ENCODE assay signal across 19 cellular contexts in genomic region chr5:102975457-102976182, GRCh38.
DNase-seq lines count a peak whose midpoint lies in the region; ATAC-seq, FAIRE-seq and TF ChIP-seq lines count a peak whose summit lies in the region.
"Had no signal": no experiment of that assay in that cellular context is flagged by ENCODE, and none has a peak within 500 bp of the region (broad histone marks: within the 10 kb centered on the region; RNA-seq: fewer than 3 reads in every experiment).

No MANE protein-coding gene starts in this region.

- H3K27me3 ChIP-seq in small intestine (ENCODE audit: control insufficient read depth in 2 of 2, insufficient read depth in 2 of 2, low read length in 2 of 2), result no peaks in the 10 kb centered on the region
- H3K27me3 ChIP-seq: BE2C, hepatocyte, neutrophil, uterus had no signal

- TF ChIP-seq CTCF in AG04449 (IDR thresholded peaks at IDR 0.05; ENCODE audit: insufficient read depth, low read length, missing control alignments) (no peak), HFFc6 (IDR thresholded peaks at IDR 0.05) (no peak), cardiac fibroblast (IDR thresholded peaks at IDR 0.05; ENCODE audit: low read depth, low read length) (no peak)

- peak overlapping the region; percentile 73 for H3K27ac Mint-ChIP-seq in HFFc6
- H3K27ac Mint-ChIP-seq: activated CD8-positive, alpha-beta memory T cell treated with anti-CD3 and anti-CD28 coated beads, Interleukin-2, amount 10 ng/mL, durations not matched to agents 7 days and 5 days; activated naive CD8-positive, alpha-beta T cell treated with anti-CD3 and anti-CD28 coated beads, Interleukin-2, amount 10 ng/mL, durations not matched to agents 7 days and 5 days; IgD-negative memory B cell had no signal

- DNase-seq in AG04449 (ENCODE audit: low read depth, low spot score) (peak; percentile 47), HFFc6 (peak; percentile 53), cardiac fibroblast (ENCODE audit: low read depth in 2 of 2) (peak; percentile 82 to 87), lung microvascular endothelial cell (ENCODE audit: low read depth in 2 of 2) (peak; percentile 72 to 82), mesenteric fat pad (ENCODE audit: low spot score) (no peak), middle frontal gyrus (ENCODE audit: extremely low spot score, low spot score) (no peak), small intestine (no peak)
- no peak for DNase-seq in activated T-cell treated with anti-CD3 and anti-CD28 coated beads, Interleukin-2, amount 50 U/mL, for 4 hours
- DNase-seq: activated CD8-positive, alpha-beta memory T cell treated with anti-CD3 and anti-CD28 coated beads, Interleukin-2, amount 10 ng/mL, durations not matched to agents 7 days and 5 days; activated naive CD8-positive, alpha-beta T cell treated with anti-CD3 and anti-CD28 coated beads, Interleukin-2, amount 10 ng/mL, durations not matched to agents 7 days and 5 days; BE2C; DMS79 treated with DMSO at 0.1 percent for 48 hours; left ventricle myocardium superior; NCI-H187; stimulated activated CD8-positive, alpha-beta memory T cell treated with anti-CD3 and anti-CD28 coated beads, Interleukin-4, amount 100 ng/mL, for 48 hours; uterus had no signal

- H3K36me3 Mint-ChIP-seq in HFFc6 (ENCODE audit: low read depth), result peaks cover 5% of the 10 kb centered on the region; the same call in 1 of the 2 replicates
- H3K36me3 Mint-ChIP-seq in activated T-cell treated with anti-CD3 and anti-CD28 coated beads, Interleukin-2, amount 50 U/mL, for 4 hours (ENCODE audit: insufficient read depth), result peaks cover 14% of the 10 kb centered on the region
- H3K36me3 Mint-ChIP-seq: activated CD8-positive, alpha-beta memory T cell treated with anti-CD3 and anti-CD28 coated beads, Interleukin-2, amount 10 ng/mL, durations not matched to agents 7 days and 5 days; activated naive CD8-positive, alpha-beta T cell treated with anti-CD3 and anti-CD28 coated beads, Interleukin-2, amount 10 ng/mL, durations not matched to agents 7 days and 5 days had no signal

- no peak for ATAC-seq in activated T-cell treated with anti-CD3 and anti-CD28 coated beads, Interleukin-2, amount 50 U/mL, for 4 hours
- ATAC-seq: activated CD8-positive, alpha-beta memory T cell treated with anti-CD3 and anti-CD28 coated beads, Interleukin-2, amount 10 ng/mL, durations not matched to agents 7 days and 5 days; left ventricle myocardium superior had no signal

- H3K4me3 Mint-ChIP-seq in HFFc6, result no peak overlapping the region
- H3K4me3 Mint-ChIP-seq in activated T-cell treated with anti-CD3 and anti-CD28 coated beads, Interleukin-2, amount 50 U/mL, for 4 hours, result no peak overlapping the region
- H3K4me3 Mint-ChIP-seq: activated CD8-positive, alpha-beta memory T cell treated with anti-CD3 and anti-CD28 coated beads, Interleukin-2, amount 10 ng/mL, durations not matched to agents 7 days and 5 days; activated naive CD8-positive, alpha-beta T cell treated with anti-CD3 and anti-CD28 coated beads, Interleukin-2, amount 10 ng/mL, durations not matched to agents 7 days and 5 days; IgD-negative memory B cell had no signal

- CTCF ChIA-PET in AG04449 (lab: Yijun Ruan, JAX), result interaction anchor here (0.9 kb wide), 1 partner anchor 26 kb away, joined by 3 read pairs; no protein-coding TSS in a partner anchor

- H3K4me1 ChIP-seq in small intestine (ENCODE audit: control insufficient read depth in 2 of 2, insufficient read depth in 1 of 2, low read depth in 1 of 2, low read length in 1 of 2), result no peaks in the 10 kb centered on the region
- H3K4me1 ChIP-seq: BE2C, uterus had no signal

- peaks cover 45% of the 10 kb centered on the region for H3K4me1 Mint-ChIP-seq in HFFc6 (ENCODE audit: low read depth)
- H3K4me1 Mint-ChIP-seq in activated T-cell treated with anti-CD3 and anti-CD28 coated beads, Interleukin-2, amount 50 U/mL, for 4 hours (ENCODE audit: low read depth), result no peaks in the 10 kb centered on the region
- H3K4me1 Mint-ChIP-seq: activated CD8-positive, alpha-beta memory T cell treated with anti-CD3 and anti-CD28 coated beads, Interleukin-2, amount 10 ng/mL, durations not matched to agents 7 days and 5 days; activated naive CD8-positive, alpha-beta T cell treated with anti-CD3 and anti-CD28 coated beads, Interleukin-2, amount 10 ng/mL, durations not matched to agents 7 days and 5 days; IgD-negative memory B cell had no signal

- H3K9me3 ChIP-seq in small intestine (ENCODE audit: control insufficient read depth, low read depth), result no peaks in the 10 kb centered on the region
- H3K9me3 ChIP-seq: BE2C, neutrophil, uterus had no signal

- WGBS in small intestine, 3 donors, result 78 to 88% (median 85%) methylated on average over 3 of the region's 3 CpGs

- POLR2A ChIA-PET in AG04449 (lab: Yijun Ruan, JAX), result no interaction called here

- FAIRE-seq in small intestine (lab: Jason Lieb, UNC), result no peak

- no peaks in the 10 kb centered on the region for H3K9me3 Mint-ChIP-seq in HFFc6
- no peaks in the 10 kb centered on the region for H3K9me3 Mint-ChIP-seq in activated T-cell treated with anti-CD3 and anti-CD28 coated beads, Interleukin-2, amount 50 U/mL, for 4 hours
- H3K9me3 Mint-ChIP-seq: activated naive CD8-positive, alpha-beta T cell treated with anti-CD3 and anti-CD28 coated beads, Interleukin-2, amount 10 ng/mL, durations not matched to agents 7 days and 5 days; IgD-negative memory B cell had no signal

- no peak overlapping the region for H3K4me3 ChIP-seq in AG04449 (ENCODE audit: low read depth, low read length)
- no peak overlapping the region for H3K4me3 ChIP-seq in cardiac fibroblast (replicated peaks in 1 of 2; ENCODE audit: low read depth in 2 of 2, low read length in 2 of 2)
- no peak overlapping the region for H3K4me3 ChIP-seq in small intestine (ENCODE audit: low read depth in 1 of 2, low read length in 2 of 2)
- H3K4me3 ChIP-seq: hepatocyte, uterus had no signal

- H3K27ac ChIP-seq in small intestine (ENCODE audit: low read depth in 1 of 2, low read length in 1 of 2), result no peak overlapping the region
- H3K27ac ChIP-seq: hepatocyte, neutrophil, uterus had no signal

- H3K27me3 Mint-ChIP-seq in HFFc6 (ENCODE audit: insufficient read depth), result no peaks in the 10 kb centered on the region
- no peaks in the 10 kb centered on the region for H3K27me3 Mint-ChIP-seq in activated T-cell treated with anti-CD3 and anti-CD28 coated beads, Interleukin-2, amount 50 U/mL, for 4 hours (ENCODE audit: low read depth)
- H3K27me3 Mint-ChIP-seq: activated CD8-positive, alpha-beta memory T cell treated with anti-CD3 and anti-CD28 coated beads, Interleukin-2, amount 10 ng/mL, durations not matched to agents 7 days and 5 days; activated naive CD8-positive, alpha-beta T cell treated with anti-CD3 and anti-CD28 coated beads, Interleukin-2, amount 10 ng/mL, durations not matched to agents 7 days and 5 days; IgD-negative memory B cell had no signal

- peaks cover 0 to 2% of the 10 kb centered on the region in 2 donors for H3K36me3 ChIP-seq in small intestine (ENCODE audit: control insufficient read depth in 2 of 2, insufficient read depth in 2 of 2, low read length in 2 of 2)
- H3K36me3 ChIP-seq: BE2C, neutrophil, uterus had no signal

Comparison
In these comparisons a context has a peak if more than half of its experiments do, and no peak if none do; other contexts are left out.
1. DNase-seq: peak in AG04449 (single experiment), HFFc6 (single experiment), cardiac fibroblast (2 of 2) and lung microvascular endothelial cell (2 of 2); none in mesenteric fat pad (single experiment), middle frontal gyrus (single experiment), activated T-cell treated with anti-CD3 and anti-CD28 coated beads, Interleukin-2, amount 50 U/mL, for 4 hours (single experiment) and small intestine (single experiment).